In the genomic region with DNA sequence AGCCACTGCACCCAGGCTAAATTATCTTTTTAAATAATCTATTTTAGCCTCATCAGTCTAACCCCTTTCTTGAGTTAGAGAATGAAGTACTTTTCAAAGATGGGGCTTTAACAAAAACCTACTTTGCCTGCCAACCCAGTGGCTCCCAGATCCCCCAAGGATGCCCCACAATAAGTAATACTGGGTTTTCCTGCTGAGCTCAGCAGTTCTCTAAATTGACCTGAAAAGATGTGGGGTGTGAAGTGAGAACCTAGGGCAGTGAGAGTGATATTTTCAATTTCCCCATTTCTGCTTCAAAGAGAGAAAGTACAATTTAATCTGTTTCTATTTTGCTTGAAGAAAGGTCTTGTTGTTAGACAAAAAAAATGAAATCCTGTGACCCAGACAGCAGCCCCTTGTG, we compare ENCODE assay signal across 2 cellular contexts.
TF ChIP-seq lines count a peak whose summit lies in the region.

No MANE protein-coding gene starts in this region.

TF ChIP-seq in HepG2, 621 proteins besides CTCF, POLR2A, EP300 and RAD21:
- TF ChIP-seq, protein P1, sequence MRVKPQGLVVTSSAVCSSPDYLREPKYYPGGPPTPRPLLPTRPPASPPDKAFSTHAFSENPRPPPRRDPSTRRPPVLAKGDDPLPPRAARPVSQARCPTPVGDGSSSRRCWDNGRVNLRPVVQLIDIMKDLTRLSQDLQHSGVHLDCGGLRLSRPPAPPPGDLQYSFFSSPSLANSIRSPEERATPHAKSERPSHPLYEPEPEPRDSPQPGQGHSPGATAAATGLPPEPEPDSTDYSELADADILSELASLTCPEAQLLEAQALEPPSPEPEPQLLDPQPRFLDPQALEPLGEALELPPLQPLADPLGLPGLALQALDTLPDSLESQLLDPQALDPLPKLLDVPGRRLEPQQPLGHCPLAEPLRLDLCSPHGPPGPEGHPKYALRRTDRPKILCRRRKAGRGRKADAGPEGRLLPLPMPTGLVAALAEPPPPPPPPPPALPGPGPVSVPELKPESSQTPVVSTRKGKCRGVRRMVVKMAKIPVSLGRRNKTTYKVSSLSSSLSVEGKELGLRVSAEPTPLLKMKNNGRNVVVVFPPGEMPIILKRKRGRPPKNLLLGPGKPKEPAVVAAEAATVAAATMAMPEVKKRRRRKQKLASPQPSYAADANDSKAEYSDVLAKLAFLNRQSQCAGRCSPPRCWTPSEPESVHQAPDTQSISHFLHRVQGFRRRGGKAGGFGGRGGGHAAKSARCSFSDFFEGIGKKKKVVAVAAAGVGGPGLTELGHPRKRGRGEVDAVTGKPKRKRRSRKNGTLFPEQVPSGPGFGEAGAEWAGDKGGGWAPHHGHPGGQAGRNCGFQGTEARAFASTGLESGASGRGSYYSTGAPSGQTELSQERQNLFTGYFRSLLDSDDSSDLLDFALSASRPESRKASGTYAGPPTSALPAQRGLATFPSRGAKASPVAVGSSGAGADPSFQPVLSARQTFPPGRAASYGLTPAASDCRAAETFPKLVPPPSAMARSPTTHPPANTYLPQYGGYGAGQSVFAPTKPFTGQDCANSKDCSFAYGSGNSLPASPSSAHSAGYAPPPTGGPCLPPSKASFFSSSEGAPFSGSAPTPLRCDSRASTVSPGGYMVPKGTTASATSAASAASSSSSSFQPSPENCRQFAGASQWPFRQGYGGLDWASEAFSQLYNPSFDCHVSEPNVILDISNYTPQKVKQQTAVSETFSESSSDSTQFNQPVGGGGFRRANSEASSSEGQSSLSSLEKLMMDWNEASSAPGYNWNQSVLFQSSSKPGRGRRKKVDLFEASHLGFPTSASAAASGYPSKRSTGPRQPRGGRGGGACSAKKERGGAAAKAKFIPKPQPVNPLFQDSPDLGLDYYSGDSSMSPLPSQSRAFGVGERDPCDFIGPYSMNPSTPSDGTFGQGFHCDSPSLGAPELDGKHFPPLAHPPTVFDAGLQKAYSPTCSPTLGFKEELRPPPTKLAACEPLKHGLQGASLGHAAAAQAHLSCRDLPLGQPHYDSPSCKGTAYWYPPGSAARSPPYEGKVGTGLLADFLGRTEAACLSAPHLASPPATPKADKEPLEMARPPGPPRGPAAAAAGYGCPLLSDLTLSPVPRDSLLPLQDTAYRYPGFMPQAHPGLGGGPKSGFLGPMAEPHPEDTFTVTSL (CRISPR knock-in tag; IDR thresholded peaks at IDR 0.05; ENCODE audit: borderline replicate concordance) = no peak
- TF ChIP-seq FOXP1 (IDR thresholded peaks at IDR 0.05) (no peak), FOXP1 (CRISPR knock-in tag; IDR thresholded peaks at IDR 0.05) (no peak), KLF15 (CRISPR knock-in tag; IDR thresholded peaks at IDR 0.05; ENCODE audit: borderline replicate concordance) (no peak), ZNF510 (CRISPR knock-in tag; IDR thresholded peaks at IDR 0.05; ENCODE audit: low read depth) (no peak), RBAK (CRISPR knock-in tag; IDR thresholded peaks at IDR 0.05) (no peak), POGZ (CRISPR knock-in tag; IDR thresholded peaks at IDR 0.05) (no peak), PRMT3 (CRISPR knock-in tag; IDR thresholded peaks at IDR 0.05; ENCODE audit: borderline replicate concordance, low read depth) (no peak), HDAC6 (IDR thresholded peaks at IDR 0.05; ENCODE audit: low read depth, low read length) (no peak), KAT8 (CRISPR knock-in tag; IDR thresholded peaks at IDR 0.05) (no peak), MAFK (conservative IDR thresholded peaks at IDR 0.05 in 1 of 2, IDR thresholded peaks at IDR 0.05 in 1 of 2; ENCODE audit: low read length in 2 of 2) (peak; percentile 71 to 93), KLF11 (CRISPR knock-in tag; IDR thresholded peaks at IDR 0.05) (no peak), MAFF (IDR thresholded peaks at IDR 0.05; ENCODE audit: low read depth, low read length) (peak; percentile 89)
- TF ChIP-seq, protein P2, sequence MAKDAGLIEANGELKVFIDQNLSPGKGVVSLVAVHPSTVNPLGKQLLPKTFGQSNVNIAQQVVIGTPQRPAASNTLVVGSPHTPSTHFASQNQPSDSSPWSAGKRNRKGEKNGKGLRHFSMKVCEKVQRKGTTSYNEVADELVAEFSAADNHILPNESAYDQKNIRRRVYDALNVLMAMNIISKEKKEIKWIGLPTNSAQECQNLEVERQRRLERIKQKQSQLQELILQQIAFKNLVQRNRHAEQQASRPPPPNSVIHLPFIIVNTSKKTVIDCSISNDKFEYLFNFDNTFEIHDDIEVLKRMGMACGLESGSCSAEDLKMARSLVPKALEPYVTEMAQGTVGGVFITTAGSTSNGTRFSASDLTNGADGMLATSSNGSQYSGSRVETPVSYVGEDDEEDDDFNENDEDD (CRISPR knock-in tag; IDR thresholded peaks at IDR 0.05; ENCODE audit: borderline replicate concordance) = no peak
- TF ChIP-seq, protein P3, sequence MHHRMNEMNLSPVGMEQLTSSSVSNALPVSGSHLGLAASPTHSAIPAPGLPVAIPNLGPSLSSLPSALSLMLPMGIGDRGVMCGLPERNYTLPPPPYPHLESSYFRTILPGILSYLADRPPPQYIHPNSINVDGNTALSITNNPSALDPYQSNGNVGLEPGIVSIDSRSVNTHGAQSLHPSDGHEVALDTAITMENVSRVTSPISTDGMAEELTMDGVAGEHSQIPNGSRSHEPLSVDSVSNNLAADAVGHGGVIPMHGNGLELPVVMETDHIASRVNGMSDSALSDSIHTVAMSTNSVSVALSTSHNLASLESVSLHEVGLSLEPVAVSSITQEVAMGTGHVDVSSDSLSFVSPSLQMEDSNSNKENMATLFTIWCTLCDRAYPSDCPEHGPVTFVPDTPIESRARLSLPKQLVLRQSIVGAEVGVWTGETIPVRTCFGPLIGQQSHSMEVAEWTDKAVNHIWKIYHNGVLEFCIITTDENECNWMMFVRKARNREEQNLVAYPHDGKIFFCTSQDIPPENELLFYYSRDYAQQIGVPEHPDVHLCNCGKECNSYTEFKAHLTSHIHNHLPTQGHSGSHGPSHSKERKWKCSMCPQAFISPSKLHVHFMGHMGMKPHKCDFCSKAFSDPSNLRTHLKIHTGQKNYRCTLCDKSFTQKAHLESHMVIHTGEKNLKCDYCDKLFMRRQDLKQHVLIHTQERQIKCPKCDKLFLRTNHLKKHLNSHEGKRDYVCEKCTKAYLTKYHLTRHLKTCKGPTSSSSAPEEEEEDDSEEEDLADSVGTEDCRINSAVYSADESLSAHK (CRISPR knock-in tag; IDR thresholded peaks at IDR 0.05; ENCODE audit: borderline replicate concordance) = no peak

TF ChIP-seq in K562, 482 proteins besides CTCF, POLR2A, EP300 and RAD21 (continued from another document):
- TF ChIP-seq ILF3 (IDR thresholded peaks at IDR 0.05; ENCODE audit: borderline replicate concordance) = no peak
- no peak for TF ChIP-seq RCOR1 (IDR thresholded peaks at IDR 0.05; ENCODE audit: borderline replicate concordance in 1 of 2, low read depth in 2 of 2, low read length in 2 of 2)
- TF ChIP-seq TFAM (CRISPR knock-in tag; conservative IDR thresholded peaks at IDR 0.05) = no peak
- TF ChIP-seq RUNX1 (IDR thresholded peaks at IDR 0.05; ENCODE audit: low read depth) = no peak
- TF ChIP-seq BACH1 (tag; IDR thresholded peaks at IDR 0.05) = no peak
- TF ChIP-seq ZNF764 (CRISPR knock-in tag; IDR thresholded peaks at IDR 0.05; ENCODE audit: low read depth) = no peak
- no peak for TF ChIP-seq TGIF2 (CRISPR knock-in tag; IDR thresholded peaks at IDR 0.05)
- TF ChIP-seq, protein P4, sequence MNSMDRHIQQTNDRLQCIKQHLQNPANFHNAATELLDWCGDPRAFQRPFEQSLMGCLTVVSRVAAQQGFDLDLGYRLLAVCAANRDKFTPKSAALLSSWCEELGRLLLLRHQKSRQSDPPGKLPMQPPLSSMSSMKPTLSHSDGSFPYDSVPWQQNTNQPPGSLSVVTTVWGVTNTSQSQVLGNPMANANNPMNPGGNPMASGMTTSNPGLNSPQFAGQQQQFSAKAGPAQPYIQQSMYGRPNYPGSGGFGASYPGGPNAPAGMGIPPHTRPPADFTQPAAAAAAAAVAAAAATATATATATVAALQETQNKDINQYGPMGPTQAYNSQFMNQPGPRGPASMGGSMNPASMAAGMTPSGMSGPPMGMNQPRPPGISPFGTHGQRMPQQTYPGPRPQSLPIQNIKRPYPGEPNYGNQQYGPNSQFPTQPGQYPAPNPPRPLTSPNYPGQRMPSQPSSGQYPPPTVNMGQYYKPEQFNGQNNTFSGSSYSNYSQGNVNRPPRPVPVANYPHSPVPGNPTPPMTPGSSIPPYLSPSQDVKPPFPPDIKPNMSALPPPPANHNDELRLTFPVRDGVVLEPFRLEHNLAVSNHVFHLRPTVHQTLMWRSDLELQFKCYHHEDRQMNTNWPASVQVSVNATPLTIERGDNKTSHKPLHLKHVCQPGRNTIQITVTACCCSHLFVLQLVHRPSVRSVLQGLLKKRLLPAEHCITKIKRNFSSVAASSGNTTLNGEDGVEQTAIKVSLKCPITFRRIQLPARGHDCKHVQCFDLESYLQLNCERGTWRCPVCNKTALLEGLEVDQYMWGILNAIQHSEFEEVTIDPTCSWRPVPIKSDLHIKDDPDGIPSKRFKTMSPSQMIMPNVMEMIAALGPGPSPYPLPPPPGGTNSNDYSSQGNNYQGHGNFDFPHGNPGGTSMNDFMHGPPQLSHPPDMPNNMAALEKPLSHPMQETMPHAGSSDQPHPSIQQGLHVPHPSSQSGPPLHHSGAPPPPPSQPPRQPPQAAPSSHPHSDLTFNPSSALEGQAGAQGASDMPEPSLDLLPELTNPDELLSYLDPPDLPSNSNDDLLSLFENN (IDR thresholded peaks at IDR 0.05; ENCODE audit: low read depth in 2 of 2, low read length in 2 of 2) = no peak
- TF ChIP-seq SMARCB1 (IDR thresholded peaks at IDR 0.05; ENCODE audit: insufficient read length, low read depth) = no peak
